ENCODE assay signal across 1 cellular context in genomic region chr2:98649135-98649991, GRCh38.
TF ChIP-seq lines count a peak whose summit lies in the region.

No MANE protein-coding gene starts in this region.

TF ChIP-seq in HepG2, 621 proteins besides CTCF, POLR2A, EP300 and RAD21 (continued from another document and continues in another):
- TF ChIP-seq ZNF281 (CRISPR knock-in tag; IDR thresholded peaks at IDR 0.05; ENCODE audit: borderline replicate concordance) (no peak), SAP130 (CRISPR knock-in tag; IDR thresholded peaks at IDR 0.05; ENCODE audit: low read depth) (peak; percentile 17; the same call in 1 of the 2 replicates), NCOA2 (CRISPR knock-in tag; IDR thresholded peaks at IDR 0.05) (no peak), ZNF572 (CRISPR knock-in tag; IDR thresholded peaks at IDR 0.05) (0 out of 2 replicates have a peak, but pooled peaks have one; percentile 43), REPIN1 (CRISPR knock-in tag; IDR thresholded peaks at IDR 0.05; ENCODE audit: borderline replicate concordance, low read depth) (peak; percentile 66; the same call in 1 of the 2 replicates), THAP11 (CRISPR knock-in tag; IDR thresholded peaks at IDR 0.05) (peak; percentile 31; the same call in 1 of the 2 replicates), ZNF776 (CRISPR knock-in tag; IDR thresholded peaks at IDR 0.05) (no peak), ZNF3 (CRISPR knock-in tag; IDR thresholded peaks at IDR 0.05) (no peak), JARID2 (CRISPR knock-in tag; IDR thresholded peaks at IDR 0.05; ENCODE audit: insufficient replicate concordance) (no peak), CENPX (CRISPR knock-in tag; IDR thresholded peaks at IDR 0.05) (no peak), TIGD3 (CRISPR knock-in tag; IDR thresholded peaks at IDR 0.05; ENCODE audit: borderline replicate concordance) (no peak), CHD2 (IDR thresholded peaks at IDR 0.05; ENCODE audit: low read depth, low read length) (no peak), ZNF432 (CRISPR knock-in tag; IDR thresholded peaks at IDR 0.05; ENCODE audit: borderline replicate concordance) (no peak), ARNT (IDR thresholded peaks at IDR 0.05) (no peak), ZBTB8A (CRISPR knock-in tag; IDR thresholded peaks at IDR 0.05; ENCODE audit: borderline replicate concordance, low read depth) (no peak), MIXL1 (CRISPR knock-in tag; IDR thresholded peaks at IDR 0.05) (peak; percentile 78), ZNF263 (CRISPR knock-in tag; IDR thresholded peaks at IDR 0.05) (no peak), ZMAT5 (CRISPR knock-in tag; IDR thresholded peaks at IDR 0.05; ENCODE audit: borderline replicate concordance, low read depth) (no peak), IRF1 (CRISPR knock-in tag; IDR thresholded peaks at IDR 0.05; ENCODE audit: low read depth) (no peak), TAF1 (CRISPR knock-in tag; IDR thresholded peaks at IDR 0.05) (no peak), REST (IDR thresholded peaks at IDR 0.05; ENCODE audit: borderline replicate concordance in 1 of 2, low read depth in 1 of 2, low read length in 2 of 2) (no peak), TCF7L2 (IDR thresholded peaks at IDR 0.05; ENCODE audit: low read depth, low read length) (no peak), SUZ12 (IDR thresholded peaks at IDR 0.05; ENCODE audit: low read depth, low read length) (no peak), HNF4A (CRISPR knock-in tag; IDR thresholded peaks at IDR 0.05) (no peak), SIN3B (IDR thresholded peaks at IDR 0.05; ENCODE audit: low read length) (0 out of 2 replicates have a peak, but pooled peaks have one; percentile 14), SP140L (CRISPR knock-in tag; IDR thresholded peaks at IDR 0.05; ENCODE audit: borderline replicate concordance) (0 out of 2 replicates have a peak, but pooled peaks have one; percentile 39), ZNF674 (CRISPR knock-in tag; IDR thresholded peaks at IDR 0.05; ENCODE audit: low read depth) (no peak), KAT7 (CRISPR knock-in tag; IDR thresholded peaks at IDR 0.05; ENCODE audit: borderline replicate concordance) (no peak), ZMYM4 (CRISPR knock-in tag; IDR thresholded peaks at IDR 0.05) (no peak), HOXA5 (CRISPR knock-in tag; IDR thresholded peaks at IDR 0.05) (peak; percentile 34; the same call in 1 of the 2 replicates), ZNF644 (CRISPR knock-in tag; IDR thresholded peaks at IDR 0.05; ENCODE audit: low read depth) (0 out of 2 replicates have a peak, but pooled peaks have one; percentile 45), RBFOX2 (IDR thresholded peaks at IDR 0.05; ENCODE audit: low read depth, low read length) (no peak), TSC22D2 (CRISPR knock-in tag; IDR thresholded peaks at IDR 0.05; ENCODE audit: borderline replicate concordance) (no peak), KIAA2018 (CRISPR knock-in tag; IDR thresholded peaks at IDR 0.05; ENCODE audit: borderline replicate concordance) (no peak), PCBP1 (IDR thresholded peaks at IDR 0.05; ENCODE audit: borderline replicate concordance, low read depth, low read length) (no peak), FOSL2 (CRISPR knock-in tag; IDR thresholded peaks at IDR 0.05) (peak; percentile 45; the same call in 1 of the 2 replicates), MLLT10 (CRISPR knock-in tag; IDR thresholded peaks at IDR 0.05) (no peak), ZNF12 (CRISPR knock-in tag; IDR thresholded peaks at IDR 0.05) (no peak), ESRRA (CRISPR knock-in tag; IDR thresholded peaks at IDR 0.05; ENCODE audit: low read depth) (no peak), THYN1 (CRISPR knock-in tag; IDR thresholded peaks at IDR 0.05; ENCODE audit: borderline replicate concordance, low read depth) (no peak), HMG20A (CRISPR knock-in tag; IDR thresholded peaks at IDR 0.05; ENCODE audit: borderline replicate concordance) (no peak), ZNF362 (CRISPR knock-in tag; IDR thresholded peaks at IDR 0.05; ENCODE audit: borderline replicate concordance) (peak; percentile 85; the same call in 1 of the 2 replicates), THAP7 (CRISPR knock-in tag; IDR thresholded peaks at IDR 0.05) (no peak)
